In genomic region chr10:34474060-34474376, GRCh38 we compare ENCODE assay signal across 15 cellular contexts.
DNase-seq lines count a peak whose midpoint lies in the region; ATAC-seq and TF ChIP-seq lines count a peak whose summit lies in the region.
"Had no signal": no experiment of that assay in that cellular context is flagged by ENCODE, and none has a peak within 500 bp of the region (broad histone marks: within the 10 kb centered on the region; RNA-seq: fewer than 3 reads in every experiment).

No MANE protein-coding gene starts in this region.

- H3K36me3 ChIP-seq in HCT116 (ENCODE audit: control insufficient read depth in 1 of 2, insufficient read depth in 2 of 2, low read length in 2 of 2) (no peaks in the 10 kb centered on the region), lower lobe of right lung (peaks cover 4% of the 10 kb centered on the region), HAP-1 (replicated peaks) (no peaks in the 10 kb centered on the region)
- H3K36me3 ChIP-seq in effector memory CD4-positive, alpha-beta T cell (ENCODE audit: control insufficient read depth, insufficient read depth, low read length) = no peaks in the 10 kb centered on the region
- H3K36me3 ChIP-seq: right lobe of liver had no signal

- H3K4me2 ChIP-seq in HCT116 (ENCODE audit: low read length) = no peak overlapping the region

- in situ Hi-C loops in HAP-1 (cut with MboI; ENCODE audit: low sequenced_read_pairs) = no loop called here

- H3K9me2 ChIP-seq in HCT116 (ENCODE audit: insufficient read depth) = no peaks in the 10 kb centered on the region

- H3K9me3 ChIP-seq in HCT116 (ENCODE audit: control insufficient read depth in 1 of 2, insufficient read depth in 1 of 2, low read depth in 1 of 2, low read length in 2 of 2) = no peaks in the 10 kb centered on the region
- no peaks in the 10 kb centered on the region for H3K9me3 ChIP-seq in lower lobe of right lung
- H3K9me3 ChIP-seq in HAP-1 = no peaks in the 10 kb centered on the region
- H3K9me3 ChIP-seq in effector memory CD4-positive, alpha-beta T cell (ENCODE audit: control insufficient read depth, low read length) = no peaks in the 10 kb centered on the region
- H3K9me3 ChIP-seq: right lobe of liver, suprapubic skin had no signal

- H4K20me1 ChIP-seq in HCT116 (ENCODE audit: insufficient read depth) = no peaks in the 10 kb centered on the region

- POLR2A ChIA-PET in HCT116 (lab: Charles Lee) = no interaction called here
- POLR2A ChIA-PET in activated CD8-positive, alpha-beta T cell treated with anti-CD3 and anti-CD28 coated beads for 36 hours (lab: Charles Lee) = no interaction called here

- H3K36me3 Mint-ChIP-seq in activated CD8-positive, alpha-beta T cell treated with anti-CD3 and anti-CD28 coated beads for 36 hours (ENCODE audit: low read depth) = no peaks in the 10 kb centered on the region

- no peaks in the 10 kb centered on the region for H3K4me1 Mint-ChIP-seq in activated CD8-positive, alpha-beta T cell treated with anti-CD3 and anti-CD28 coated beads for 36 hours (ENCODE audit: low read depth)

- H3K79me2 ChIP-seq in HCT116 (ENCODE audit: insufficient read depth, low read length) = no peaks in the 10 kb centered on the region

- TF ChIP-seq POLR2A in HCT116 (IDR thresholded peaks at IDR 0.05; ENCODE audit: borderline replicate concordance, extremely low read depth, insufficient read depth, insufficient read length) = no peak

- no TSS peak for BruUV-seq in HCT116 (replicated peaks; lab: Mats Ljungman, UMichigan)

- no peaks in the 10 kb centered on the region for H3K9me3 Mint-ChIP-seq in activated CD8-positive, alpha-beta T cell treated with anti-CD3 and anti-CD28 coated beads for 36 hours

- TF ChIP-seq CTCF in HCT116 (IDR thresholded peaks at IDR 0.05 in 2 of 3, conservative IDR thresholded peaks at IDR 0.05 in 1 of 3; ENCODE audit: borderline replicate concordance in 1 of 3, insufficient read depth in 1 of 3, low read depth in 2 of 3, low read length in 2 of 3) = no peak
- no peak for TF ChIP-seq CTCF in lower lobe of right lung (IDR thresholded peaks at IDR 0.05)
- no peak for TF ChIP-seq CTCF in activated CD8-positive, alpha-beta T cell treated with anti-CD3 and anti-CD28 coated beads for 36 hours (IDR thresholded peaks at IDR 0.05)

- H3K4me3 Mint-ChIP-seq in activated CD8-positive, alpha-beta T cell treated with anti-CD3 and anti-CD28 coated beads for 36 hours = no peak overlapping the region

- no peaks in the 10 kb centered on the region for H3K27me3 Mint-ChIP-seq in activated CD8-positive, alpha-beta T cell treated with anti-CD3 and anti-CD28 coated beads for 36 hours

- H2AFZ ChIP-seq in HCT116 (ENCODE audit: low read depth, low read length, poor library complexity, severe bottlenecking) = no peak overlapping the region

- H3K27me3 ChIP-seq in HCT116 (ENCODE audit: insufficient read depth, low read length) (no peaks in the 10 kb centered on the region), lower lobe of right lung (ENCODE audit: low read depth) (no peaks in the 10 kb centered on the region), HAP-1 (ENCODE audit: low read depth) (no peaks in the 10 kb centered on the region)
- H3K27me3 ChIP-seq in effector memory CD4-positive, alpha-beta T cell (replicated peaks; ENCODE audit: control insufficient read depth, insufficient read depth, low read length, poor library complexity, severe bottlenecking) = no peaks in the 10 kb centered on the region
- H3K27me3 ChIP-seq: dorsolateral prefrontal cortex, right lobe of liver, suprapubic skin had no signal

- no peak overlapping the region for H3K4me3 ChIP-seq in HCT116 (replicated peaks in 1 of 2; ENCODE audit: low read depth in 1 of 2, low read length in 2 of 2)
- H3K4me3 ChIP-seq in lower lobe of right lung = no peak overlapping the region
- H3K4me3 ChIP-seq in HAP-1 = no peak overlapping the region
- H3K4me3 ChIP-seq in effector memory CD4-positive, alpha-beta T cell (ENCODE audit: insufficient read depth, low read depth, low read length, poor library complexity, severe bottlenecking) = no peak overlapping the region
- H3K4me3 ChIP-seq: dorsolateral prefrontal cortex, right lobe of liver, suprapubic skin had no signal

- no peak overlapping the region for H3K27ac Mint-ChIP-seq in activated CD8-positive, alpha-beta T cell treated with anti-CD3 and anti-CD28 coated beads for 36 hours

- H3K4me1 ChIP-seq in HCT116 (ENCODE audit: control insufficient read depth in 1 of 2, insufficient read depth in 2 of 2, low read length in 2 of 2) (peaks cover 0 to 11% of the 10 kb centered on the region in 2 experiments; a peak in 2 of 4 replicates), lower lobe of right lung (peaks cover 6% of the 10 kb centered on the region), HAP-1 (no peaks in the 10 kb centered on the region; the same call in 1 of the 2 replicates)
- H3K4me1 ChIP-seq in effector memory CD4-positive, alpha-beta T cell (ENCODE audit: control insufficient read depth, insufficient read depth, low read length, poor library complexity, severe bottlenecking) = no peaks in the 10 kb centered on the region

- TF ChIP-seq RAD21 in HCT116 (IDR thresholded peaks at IDR 0.05; ENCODE audit: low read depth) = no peak

- peak; percentile 4 for DNase-seq in HCT116 (ENCODE audit: low read depth, low spot score)
- peak; percentile 34 for DNase-seq in RPMI7951 (ENCODE audit: low read depth)
- no peak for DNase-seq in lower lobe of right lung
- no peak for DNase-seq in HAP-1 (ENCODE audit: low spot score in 2 of 2)
- no peak for DNase-seq in activated CD4-positive, alpha-beta T cell treated with anti-CD3 and anti-CD28 coated beads, Interleukin-2, amount 50 U/mL, for 4 hours
- no peak for DNase-seq in activated CD8-positive, alpha-beta T cell treated with anti-CD3 and anti-CD28 coated beads for 36 hours
- DNase-seq in effector memory CD4-positive, alpha-beta T cell = no peak
- DNase-seq: activated effector memory CD4-positive, alpha-beta T cell treated with anti-CD3 and anti-CD28 coated beads, Interleukin-2, amount 50 U/mL, for 16 hours; dorsolateral prefrontal cortex; mesendoderm; NCI-H187 treated with DMSO at 0.1 percent for 48 hours; NCI-H526; right lobe of liver had no signal

- CTCF ChIA-PET in HCT116 (lab: Charles Lee) = no interaction called here
- CTCF ChIA-PET in activated CD8-positive, alpha-beta T cell treated with anti-CD3 and anti-CD28 coated beads for 36 hours (lab: Charles Lee) = no interaction called here

- H3K27ac ChIP-seq in HCT116 (ENCODE audit: low read depth, low read length) (no peak overlapping the region), lower lobe of right lung (no peak overlapping the region)
- H3K27ac ChIP-seq in effector memory CD4-positive, alpha-beta T cell (ENCODE audit: insufficient read depth, low read length, poor library complexity, severe bottlenecking) = no peak overlapping the region
- H3K27ac ChIP-seq: dorsolateral prefrontal cortex, right lobe of liver, suprapubic skin had no signal

- RAD21 ChIA-PET in HCT116 (lab: Charles Lee; ENCODE audit: low non-redundant PET in 1 of 2, low total read pairs in 2 of 2, uncharacterized antibody in 2 of 2, unreplicated experiment in 2 of 2) = no interaction called here

- ATAC-seq in HCT116 = no peak
- peak; percentile 88 for ATAC-seq in esophagus mucosa
- ATAC-seq in lower lobe of right lung = peak; percentile 17 to 32
- ATAC-seq in activated CD8-positive, alpha-beta T cell treated with anti-CD3 and anti-CD28 coated beads for 36 hours = no peak

- H3K9ac ChIP-seq in HCT116 (ENCODE audit: low read length) = no peak overlapping the region

- intact Hi-C loops in HCT116 (cut with micrococcal nuclease) = no loop called here
- intact Hi-C loops in lower lobe of right lung (cut with DNase I) = no loop called here
- intact Hi-C loops in activated CD8-positive, alpha-beta T cell treated with anti-CD3 and anti-CD28 coated beads for 36 hours (cut with micrococcal nuclease) = no loop called here

TF ChIP-seq in HCT116, 20 proteins besides CTCF, POLR2A, EP300 and RAD21:
- TF ChIP-seq CEBPB (IDR thresholded peaks at IDR 0.05; ENCODE audit: low read depth) (peak; percentile 63), ZNF274 (IDR thresholded peaks at IDR 0.05; ENCODE audit: low read depth, low read length) (no peak)

Comparison
In these comparisons a context has a peak if more than half of its experiments do, and no peak if none do; other contexts are left out.
1. ATAC-seq: peak in esophagus mucosa (single experiment) and lower lobe of right lung (2 of 2); none in HCT116 (single experiment) and activated CD8-positive, alpha-beta T cell treated with anti-CD3 and anti-CD28 coated beads for 36 hours (single experiment).
2. DNase-seq: peak in HCT116 (single experiment) and RPMI7951 (single experiment); none in lower lobe of right lung (single experiment), HAP-1 (0 of 2), activated CD4-positive, alpha-beta T cell treated with anti-CD3 and anti-CD28 coated beads, Interleukin-2, amount 50 U/mL, for 4 hours (0 of 2), activated CD8-positive, alpha-beta T cell treated with anti-CD3 and anti-CD28 coated beads for 36 hours (single experiment) and effector memory CD4-positive, alpha-beta T cell (0 of 3).